ENCODE assay signal across 16 cellular contexts in genomic region chr2:37457401-37457901, GRCh38.
DNase-seq lines count a peak whose midpoint lies in the region; FAIRE-seq and TF ChIP-seq lines count a peak whose summit lies in the region.
"Had no signal": no experiment of that assay in that cellular context is flagged by ENCODE, and none has a peak within 500 bp of the region (broad histone marks: within the 10 kb centered on the region; RNA-seq: fewer than 3 reads in every experiment).

No MANE protein-coding gene starts in this region.

- H3K4me1 ChIP-seq in GM23248 (ENCODE audit: insufficient read depth) (peaks cover 60% of the 10 kb centered on the region), ascending aorta (peaks cover 0 to 21% of the 10 kb centered on the region in 2 donors), uterus (peaks cover 0 to 9% of the 10 kb centered on the region in 2 donors), small intestine (ENCODE audit: control insufficient read depth in 2 of 2, insufficient read depth in 1 of 2, low read depth in 1 of 2, low read length in 1 of 2) (peaks cover 0 to 4% of the 10 kb centered on the region in 2 donors)
- H3K4me1 ChIP-seq: parathyroid adenoma had no signal

- H4K20me1 ChIP-seq in GM23248 (ENCODE audit: insufficient read depth): no peaks in the 10 kb centered on the region

- TF ChIP-seq POLR2A in uterus (IDR thresholded peaks at IDR 0.05): no peak

- peak overlapping the region; percentile 46 for H3K9ac ChIP-seq in GM23248
- H3K9ac ChIP-seq: parathyroid adenoma had no signal

- no peaks in the 10 kb centered on the region for H3K79me2 ChIP-seq in GM23248 (ENCODE audit: insufficient read depth)
- H3K79me2 ChIP-seq: parathyroid adenoma had no signal

- TF ChIP-seq CTCF in ascending aorta (IDR thresholded peaks at IDR 0.05): no peak
- TF ChIP-seq CTCF in fibroblast of the aortic adventitia (IDR thresholded peaks at IDR 0.05; ENCODE audit: insufficient read depth, low read length): no peak
- TF ChIP-seq CTCF in uterus (IDR thresholded peaks at IDR 0.05): no peak

- H3K9me3 ChIP-seq in GM23248 (ENCODE audit: low read depth) (no peaks in the 10 kb centered on the region), ascending aorta (no peaks in the 10 kb centered on the region), uterus (no peaks in the 10 kb centered on the region), small intestine (ENCODE audit: control insufficient read depth, low read depth) (no peaks in the 10 kb centered on the region)
- H3K9me3 ChIP-seq: stomach had no signal

- H3K4me2 ChIP-seq in GM23248 (ENCODE audit: unreplicated experiment): peak overlapping the region; percentile 42

- H3K27ac ChIP-seq in GM23248 (peak overlapping the region; percentile 92), ascending aorta (peak overlapping the region; percentile 14 to 38), uterus (peak overlapping the region; percentile 76 to 87), small intestine (ENCODE audit: low read depth in 1 of 2, low read length in 1 of 2) (no peak overlapping the region)
- H3K27ac ChIP-seq: parathyroid adenoma had no signal

- no peaks in the 10 kb centered on the region for H3K9me2 ChIP-seq in GM23248 (ENCODE audit: insufficient read depth)

- 17 to 22% methylated on average over 9 of the region's 9 CpGs for WGBS in GM23248 (ENCODE audit: low coverage in 1 of 2, low lambda C conversion rate in 2 of 2, missing lambda C conversion rate in 2 of 2), 2 experiments
- 71 to 82% (median 80%) methylated on average over 9 of the region's 9 CpGs for WGBS in small intestine, 3 donors

- H3K4me3 ChIP-seq in GM23248 (peak overlapping the region; percentile 34), ascending aorta (no peak overlapping the region), fibroblast of the aortic adventitia (ENCODE audit: low read depth, low read length) (no peak overlapping the region), uterus (no peak overlapping the region), small intestine (ENCODE audit: low read depth in 1 of 2, low read length in 2 of 2) (no peak overlapping the region)
- H3K4me3 ChIP-seq: skin epidermis, stomach had no signal

- DNase-seq in GM23248: peak; percentile 73
- no peak for DNase-seq in ascending aorta (ENCODE audit: low spot score in 2 of 2)
- peak; percentile 80 for DNase-seq in fibroblast of the aortic adventitia (ENCODE audit: low read depth)
- no peak for DNase-seq in uterus
- DNase-seq in superior temporal gyrus (ENCODE audit: extremely low spot score): no peak
- DNase-seq in activated CD4-positive, alpha-beta T cell treated with anti-CD3 and anti-CD28 coated beads, Interleukin-2, amount 50 U/mL, for 4 hours: no peak
- no peak for DNase-seq in small intestine
- DNase-seq: activated naive CD4-positive, alpha-beta T cell treated with Interleukin-2 at 50 U/mL for 16 hours; COR-L47; islet precursor cell; NCI-H1930; NCI-H510A; stomach had no signal

- peaks cover 59% of the 10 kb centered on the region for H3F3A ChIP-seq in GM23248 (ENCODE audit: insufficient read depth)

- in situ Hi-C loops in GM23248 (cut with MboI): no loop called here

- H2AFZ ChIP-seq in GM23248: peak overlapping the region; percentile 18; the same call in 1 of the 2 replicates
- H2AFZ ChIP-seq: parathyroid adenoma had no signal

- FAIRE-seq in small intestine (lab: Jason Lieb, UNC): no peak
- FAIRE-seq: GM18507 had no signal

- intact Hi-C loops in ascending aorta (cut with DNase I) (no loop called here), uterus (cut with DNase I; ENCODE audit: low total_unique reads) (no loop called here)

- H3K27me3 ChIP-seq in GM23248 (replicated peaks; ENCODE audit: insufficient read depth): no peaks in the 10 kb centered on the region
- H3K27me3 ChIP-seq in ascending aorta: no peaks in the 10 kb centered on the region
- no peaks in the 10 kb centered on the region for H3K27me3 ChIP-seq in uterus
- no peaks in the 10 kb centered on the region for H3K27me3 ChIP-seq in small intestine (ENCODE audit: control insufficient read depth in 2 of 2, insufficient read depth in 2 of 2, low read length in 2 of 2)
- H3K27me3 ChIP-seq: stomach had no signal

- H3K36me3 ChIP-seq in GM23248 (ENCODE audit: low read depth) (no peaks in the 10 kb centered on the region), ascending aorta (no peaks in the 10 kb centered on the region), uterus (no peaks in the 10 kb centered on the region), small intestine (ENCODE audit: control insufficient read depth in 2 of 2, insufficient read depth in 2 of 2, low read length in 2 of 2) (no peaks in the 10 kb centered on the region)
- H3K36me3 ChIP-seq: stomach had no signal

Comparison
In these comparisons a context has a peak if more than half of its experiments do, and no peak if none do; other contexts are left out.
1. DNase-seq: peak in GM23248 (single experiment) and fibroblast of the aortic adventitia (single experiment); none in ascending aorta (0 of 2), uterus (0 of 2), superior temporal gyrus (single experiment), activated CD4-positive, alpha-beta T cell treated with anti-CD3 and anti-CD28 coated beads, Interleukin-2, amount 50 U/mL, for 4 hours (0 of 2) and small intestine (single experiment).
2. H3K27ac ChIP-seq: peak in GM23248 (single experiment), ascending aorta (2 of 2) and uterus (2 of 2); none in small intestine (0 of 2).